Comparison of ENCODE assay signal across 8 cellular contexts in the genomic region with DNA sequence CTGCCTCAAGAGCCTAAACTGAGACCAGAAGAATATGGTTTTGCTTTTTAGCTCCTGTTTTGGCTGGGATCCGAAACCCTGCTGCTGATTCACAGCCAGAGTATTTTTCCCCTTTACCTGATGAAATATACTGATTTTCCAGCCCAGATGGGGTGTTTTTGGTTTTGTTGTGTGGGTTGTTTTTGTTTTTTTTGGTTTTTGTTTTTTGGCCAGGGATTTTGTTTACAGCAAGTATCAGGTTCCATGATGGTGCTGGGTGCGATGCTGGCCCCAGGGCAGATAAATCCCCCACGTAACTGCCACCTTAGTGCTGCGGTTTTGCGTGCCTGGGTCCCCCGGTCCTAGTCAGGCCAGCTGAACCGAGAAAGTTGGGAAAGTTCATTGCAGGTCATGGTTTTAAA.
DNase-seq lines count a peak whose midpoint lies in the region; ATAC-seq lines count a peak whose summit lies in the region.
"Had no signal": no experiment of that assay in that cellular context is flagged by ENCODE, and none has a peak within 500 bp of the region (broad histone marks: within the 10 kb centered on the region; RNA-seq: fewer than 3 reads in every experiment).

No MANE protein-coding gene starts in this region.

- H4K8ac ChIP-seq in mesendoderm (ENCODE audit: low read depth, low read length): no peak overlapping the region

- H3K4ac ChIP-seq in mesendoderm (ENCODE audit: low read depth, low read length): no peak overlapping the region

- DNase-seq in HPDE6-E6E7 (ENCODE audit: extremely low spot score) (peak; percentile 29), astrocyte of the hippocampus (ENCODE audit: low read depth, low spot score) (peak; percentile 90), kidney tubule cell (ENCODE audit: low spot score) (peak; percentile 35), substantia nigra (lab: John Stamatoyannopoulos, UW) (peak in 4 of 49 donors; percentile 39 to 74 (median 62)), putamen (ENCODE audit: low spot score) (no peak), mesendoderm (no peak)
- DNase-seq: NCI-H524 treated with DMSO at 0.1 percent for 48 hours had no signal

- H2BK120ac ChIP-seq in mesendoderm (ENCODE audit: low read depth, low read length): no peak overlapping the region

- no peaks in the 10 kb centered on the region for H3K79me2 ChIP-seq in mesendoderm (ENCODE audit: control insufficient read depth, insufficient read depth, low read length)

- no peak overlapping the region for H3K4me2 ChIP-seq in mesendoderm (ENCODE audit: low read length)

- no peaks in the 10 kb centered on the region for H3K79me1 ChIP-seq in mesendoderm (ENCODE audit: low read length)

- no CpG with 5 or more reads among the region's 7 CpGs for WGBS in mesendoderm (ENCODE audit: extremely low coverage, insufficient coverage, low lambda C conversion rate)

- H4K5ac ChIP-seq in mesendoderm (ENCODE audit: low read length): no peak overlapping the region

- no peak overlapping the region for H3K4me3 ChIP-seq in mesendoderm (ENCODE audit: low read length)

- ATAC-seq in GM18868 (IDR thresholded peaks at IDR 0.05; ENCODE audit: unreplicated experiment): no peak

- H3K23ac ChIP-seq in mesendoderm (ENCODE audit: low read length): no peak overlapping the region

- H2AK5ac ChIP-seq in mesendoderm (ENCODE audit: low read length): no peak overlapping the region

- no peak overlapping the region for H3K9ac ChIP-seq in mesendoderm (ENCODE audit: low read length)

- H3K56ac ChIP-seq in mesendoderm (ENCODE audit: low read length): no peak overlapping the region

- peak overlapping the region; percentile 99 for H3K27ac ChIP-seq in substantia nigra (ENCODE audit: low read depth, low read length, poor library complexity, severe bottlenecking)
- H3K27ac ChIP-seq in mesendoderm (ENCODE audit: low read depth, low read length): no peak overlapping the region

- H2BK5ac ChIP-seq in mesendoderm (ENCODE audit: low read length): no peak overlapping the region

- no peak overlapping the region for H3K18ac ChIP-seq in mesendoderm (ENCODE audit: low read length)

- H2BK15ac ChIP-seq in mesendoderm (replicated peaks; ENCODE audit: low read depth): no peak overlapping the region

- no peaks in the 10 kb centered on the region for H3K36me3 ChIP-seq in mesendoderm (ENCODE audit: control insufficient read depth, insufficient read depth, low read length)

- no peaks in the 10 kb centered on the region for H3K4me1 ChIP-seq in mesendoderm (ENCODE audit: control insufficient read depth, low read depth, low read length)

- H3K27me3 ChIP-seq in mesendoderm (ENCODE audit: insufficient read depth, low read length, poor library complexity): no peaks in the 10 kb centered on the region

Comparison
In these comparisons a context has a peak if more than half of its experiments do, and no peak if none do; other contexts are left out.
1. DNase-seq: peak in HPDE6-E6E7 (single experiment), astrocyte of the hippocampus (single experiment) and kidney tubule cell (single experiment); none in putamen (single experiment) and mesendoderm (single experiment).